Comparison of ENCODE assay signal across 1 cellular context in genomic region chr5:168312606-168313297, GRCh38.
TF ChIP-seq lines count a peak whose summit lies in the region.

No MANE protein-coding gene starts in this region.

TF ChIP-seq in HepG2, 621 proteins besides CTCF, POLR2A, EP300 and RAD21 (continued from another document):
- TF ChIP-seq MEF2D (CRISPR knock-in tag; IDR thresholded peaks at IDR 0.05): no peak
